1 cellular context compared by ENCODE assay signal in genomic region chr22:22067192-22067591, GRCh38.
A peak's percentile ranks its signal among the peaks of the same experiment; 100 is the strongest.
TF ChIP-seq lines count a peak whose summit lies in the region.

No MANE protein-coding gene starts in this region.

TF ChIP-seq in K562, 482 proteins besides CTCF, POLR2A, EP300 and RAD21 (continued from another document and continues in another):
- TF ChIP-seq THAP12 (CRISPR knock-in tag; IDR thresholded peaks at IDR 0.05) (peak; percentile 74; the same call in 1 of the 2 replicates), ZNF778 (CRISPR knock-in tag; IDR thresholded peaks at IDR 0.05) (no peak), NCOA2 (IDR thresholded peaks at IDR 0.05; ENCODE audit: partially characterized antibody in 2 of 2) (no peak), ZNF3 (CRISPR knock-in tag; IDR thresholded peaks at IDR 0.05) (no peak), BHLHE40 (IDR thresholded peaks at IDR 0.05; ENCODE audit: low read length) (no peak), HIVEP1 (CRISPR knock-in tag; IDR thresholded peaks at IDR 0.05) (no peak), PBX2 (CRISPR knock-in tag; IDR thresholded peaks at IDR 0.05; ENCODE audit: low read depth) (no peak), PBX2 (tag; conservative IDR thresholded peaks at IDR 0.05; ENCODE audit: low read depth) (no peak), CREB1 (IDR thresholded peaks at IDR 0.05) (no peak), CREB1 (CRISPR knock-in tag; IDR thresholded peaks at IDR 0.05) (no peak), ZNF583 (CRISPR knock-in tag; IDR thresholded peaks at IDR 0.05) (0 out of 2 replicates have a peak, but pooled peaks have one; percentile 26), ID3 (CRISPR knock-in tag; IDR thresholded peaks at IDR 0.05) (no peak), ID3 (tag; IDR thresholded peaks at IDR 0.05) (no peak), ZNF699 (CRISPR knock-in tag; IDR thresholded peaks at IDR 0.05; ENCODE audit: insufficient replicate concordance) (no peak), CHD7 (IDR thresholded peaks at IDR 0.05; ENCODE audit: low read depth, low read length) (no peak), POLR2AphosphoS2 (IDR thresholded peaks at IDR 0.05; ENCODE audit: low read length) (no peak), ETV1 (tag; conservative IDR thresholded peaks at IDR 0.05; ENCODE audit: low read depth) (no peak), RCOR1 (IDR thresholded peaks at IDR 0.05; ENCODE audit: borderline replicate concordance in 1 of 2, low read depth in 2 of 2, low read length in 2 of 2) (0 out of 4 replicates have a peak, but pooled peaks of 1 of the 2 experiments have one; percentile 10), TAF15 (IDR thresholded peaks at IDR 0.05; ENCODE audit: low read depth, low read length) (no peak), IRF2 (CRISPR knock-in tag; IDR thresholded peaks at IDR 0.05) (peak; percentile 47), TSC22D4 (tag; IDR thresholded peaks at IDR 0.05) (no peak), TSHZ1 (CRISPR knock-in tag; IDR thresholded peaks at IDR 0.05) (no peak), HDAC6 (IDR thresholded peaks at IDR 0.05; ENCODE audit: low read depth, low read length) (no peak), PPARD (CRISPR knock-in tag; IDR thresholded peaks at IDR 0.05) (no peak; the same call in 1 of the 2 replicates), ZNF316 (IDR thresholded peaks at IDR 0.05) (no peak), FOXK1 (CRISPR knock-in tag; IDR thresholded peaks at IDR 0.05; ENCODE audit: borderline replicate concordance) (no peak)
